Comparison of ENCODE assay signal across 18 cellular contexts in the genomic region with DNA sequence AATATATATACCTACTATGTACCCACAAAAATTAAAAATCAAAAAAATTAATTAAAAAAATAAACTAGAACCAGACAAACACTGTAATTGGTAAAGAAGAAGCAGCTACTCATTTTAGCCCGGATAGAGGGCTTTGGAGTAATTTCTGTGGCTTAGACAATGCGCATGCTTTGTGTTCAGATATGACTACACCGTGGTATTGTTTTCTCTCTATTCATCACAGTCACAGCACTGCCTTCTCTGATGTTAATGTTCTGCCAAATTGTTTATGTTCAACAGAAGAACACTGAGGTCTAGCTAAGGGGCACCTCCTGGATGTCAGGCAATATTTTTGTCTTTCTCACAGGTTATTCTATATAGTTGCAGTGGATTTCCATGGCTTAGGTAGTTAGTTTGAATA.
DNase-seq lines count a peak whose midpoint lies in the region; ATAC-seq and TF ChIP-seq lines count a peak whose summit lies in the region.
"Had no signal": no experiment of that assay in that cellular context is flagged by ENCODE, and none has a peak within 500 bp of the region (broad histone marks: within the 10 kb centered on the region; RNA-seq: fewer than 3 reads in every experiment).

No MANE protein-coding gene starts in this region.

- H3K27ac ChIP-seq in lower lobe of right lung: no peak overlapping the region
- H3K27ac ChIP-seq: colonic mucosa had no signal

- no peaks in the 10 kb centered on the region for H3K27me3 ChIP-seq in lower lobe of right lung (ENCODE audit: low read depth)
- H3K27me3 ChIP-seq: colonic mucosa had no signal

- TF ChIP-seq CTCF in GM10266 (IDR thresholded peaks at IDR 0.05; ENCODE audit: control insufficient read depth, insufficient read depth, low read depth, missing control alignments) (no peak), lower lobe of right lung (IDR thresholded peaks at IDR 0.05) (no peak)

- no peaks in the 10 kb centered on the region for H3K4me1 ChIP-seq in lower lobe of right lung
- H3K4me1 ChIP-seq: colonic mucosa had no signal

- DNase-seq in GM10266 (ENCODE audit: extremely low spot score) (no peak), lower lobe of right lung (no peak), D341Med (ENCODE audit: low spot score) (no peak)
- DNase-seq in stimulated activated CD4-positive, alpha-beta T cell treated with anti-CD3 and anti-CD28 coated beads, Interleukin-12 subunit alpha, Interleukin-12 subunit beta, amount 100 ng/mL, for 4 hours: no peak
- DNase-seq: activated CD4-positive, alpha-beta T cell treated with anti-CD3 and anti-CD28 coated beads for 1 hour; activated T-cell treated with anti-CD3 and anti-CD28 coated beads, Interleukin-2, amount 50 U/mL, for 4 hours; amygdala; colonic mucosa; erythroblast; head of caudate nucleus; KG1; left colon; naive B cell; NCI-H1694 had no signal

- H3K36me3 ChIP-seq in lower lobe of right lung: no peaks in the 10 kb centered on the region
- H3K36me3 ChIP-seq: colonic mucosa had no signal

- peak; percentile 91 for ATAC-seq in GM18499 (IDR thresholded peaks at IDR 0.05; ENCODE audit: insufficient read depth, unreplicated experiment)
- peak; percentile 69 for ATAC-seq in GM19397 (IDR thresholded peaks at IDR 0.05; ENCODE audit: unreplicated experiment)
- peak; percentile 87 for ATAC-seq in HG02642 (IDR thresholded peaks at IDR 0.05; ENCODE audit: poor library complexity, unreplicated experiment)
- ATAC-seq in HG03159 (IDR thresholded peaks at IDR 0.05; ENCODE audit: unreplicated experiment): peak; percentile 85
- no peak for ATAC-seq in lower lobe of right lung
- ATAC-seq: left colon had no signal

- H3K9me3 ChIP-seq in lower lobe of right lung: peaks cover 3% of the 10 kb centered on the region
- H3K9me3 ChIP-seq: colonic mucosa had no signal

- intact Hi-C loops in lower lobe of right lung (cut with DNase I): no loop called here

- no peak overlapping the region for H3K4me3 ChIP-seq in lower lobe of right lung
- H3K4me3 ChIP-seq: colonic mucosa had no signal

Comparison
In these comparisons a context has a peak if more than half of its experiments do, and no peak if none do; other contexts are left out.
1. ATAC-seq: peak in GM18499 (single experiment), GM19397 (single experiment), HG02642 (single experiment) and HG03159 (single experiment); none in lower lobe of right lung (0 of 2).